In genomic region chr1:162943627-162944026, GRCh38 we compare ENCODE assay signal across 17 cellular contexts.
DNase-seq lines count a peak whose midpoint lies in the region; ATAC-seq and TF ChIP-seq lines count a peak whose summit lies in the region.
"Had no signal": no experiment of that assay in that cellular context is flagged by ENCODE, and none has a peak within 500 bp of the region (broad histone marks: within the 10 kb centered on the region; RNA-seq: fewer than 3 reads in every experiment).

No MANE protein-coding gene starts in this region.

- H3K56ac ChIP-seq in H9 (ENCODE audit: insufficient read length, low read depth, low read length): no peak overlapping the region

- H3K18ac ChIP-seq in H9 (ENCODE audit: insufficient read length, low read depth, low read length): no peak overlapping the region

- H3K79me1 ChIP-seq in H9 (ENCODE audit: insufficient read depth, low read depth, low read length, poor library complexity, severe bottlenecking): no peaks in the 10 kb centered on the region

- DNase-seq in NCI-H1092 treated with DMSO at 0.1 percent for 48 hours (lab: John Stamatoyannopoulos, UW) (peak; percentile 14), NCI-H1092 (lab: John Stamatoyannopoulos, UW) (no peak), NCI-H69 (lab: John Stamatoyannopoulos, UW) (peak; percentile 84), caudate nucleus (lab: John Stamatoyannopoulos, UW) (no peak), osteoblast (ENCODE audit: insufficient read length, low spot score, missing footprints) (no peak), H9 (no peak)
- DNase-seq in activated CD4-positive, alpha-beta T cell treated with anti-CD3 and anti-CD28 coated beads for 1 hour: no peak
- DNase-seq: 8988T; activated naive CD4-positive, alpha-beta T cell treated with anti-CD3 and anti-CD28 coated beads for 36 hours; CD4-positive, CD25-positive, alpha-beta regulatory T cell; endodermal cell; transverse colon had no signal

- no peak overlapping the region for H3K4me3 ChIP-seq in osteoblast (ENCODE audit: insufficient read depth, low read length)
- H3K4me3 ChIP-seq: SJSA1, transverse colon had no signal

- H3K9me3 ChIP-seq in osteoblast (ENCODE audit: low read depth, low read length): no peaks in the 10 kb centered on the region
- no peaks in the 10 kb centered on the region for H3K9me3 ChIP-seq in H9 (ENCODE audit: control insufficient read depth, low read depth, low read length)
- H3K9me3 ChIP-seq: SJSA1, transverse colon had no signal

- no peaks in the 10 kb centered on the region for H3K23me2 ChIP-seq in H9 (ENCODE audit: insufficient read length, low read depth, low read length, poor library complexity, severe bottlenecking)

- H2BK15ac ChIP-seq in H9 (ENCODE audit: low read depth, low read length): no peak overlapping the region

- H2AFZ ChIP-seq in osteoblast (ENCODE audit: low read length) (no peak overlapping the region), H9 (ENCODE audit: low read length) (no peak overlapping the region)

- peak overlapping the region; percentile 14 for H3K4me2 ChIP-seq in osteoblast (ENCODE audit: insufficient read depth, low read length)
- no peak overlapping the region for H3K4me2 ChIP-seq in H9 (ENCODE audit: insufficient read depth, insufficient read length, low read length)

- no peak overlapping the region for H4K91ac ChIP-seq in H9 (ENCODE audit: insufficient read length, low read depth, low read length)

- no peaks in the 10 kb centered on the region for H3K9me3 Mint-ChIP-seq in H9
- H3K9me3 Mint-ChIP-seq: activated naive CD4-positive, alpha-beta T cell treated with anti-CD3 and anti-CD28 coated beads for 36 hours; endodermal cell; neural crest cell had no signal

- H2BK20ac ChIP-seq in H9 (ENCODE audit: low read depth, low read length, poor library complexity, severe bottlenecking): no peak overlapping the region

- TF ChIP-seq CTCF in osteoblast (IDR thresholded peaks at IDR 0.05; ENCODE audit: extremely low read depth, low read depth, low read length): no peak
- no peak for TF ChIP-seq CTCF in H9 (conservative IDR thresholded peaks at IDR 0.05)

- H3K27ac Mint-ChIP-seq in H9: no peak overlapping the region
- H3K27ac Mint-ChIP-seq: activated CD4-positive, alpha-beta T cell treated with anti-CD3 and anti-CD28 coated beads for 36 hours; activated naive CD4-positive, alpha-beta T cell treated with anti-CD3 and anti-CD28 coated beads for 36 hours; CD4-positive, CD25-positive, alpha-beta regulatory T cell; endodermal cell had no signal

- H3K4me1 ChIP-seq in osteoblast (ENCODE audit: insufficient read depth, low read length): peaks cover 8% of the 10 kb centered on the region
- no peaks in the 10 kb centered on the region for H3K4me1 ChIP-seq in H9 (ENCODE audit: insufficient read depth, low read length)
- H3K4me1 ChIP-seq: SJSA1, transverse colon had no signal

- no peaks in the 10 kb centered on the region for H3K36me3 ChIP-seq in osteoblast (ENCODE audit: insufficient read depth, low read length)
- H3K36me3 ChIP-seq: SJSA1, transverse colon had no signal

- H3K27me3 ChIP-seq in osteoblast (ENCODE audit: insufficient read depth, low read length) (no peaks in the 10 kb centered on the region), H9 (ENCODE audit: insufficient read depth, low read length) (no peaks in the 10 kb centered on the region)
- H3K27me3 ChIP-seq: SJSA1 had no signal

- no peak overlapping the region for H3K14ac ChIP-seq in H9 (ENCODE audit: insufficient read depth, low read length)

- H3K4ac ChIP-seq in H9 (ENCODE audit: low read depth, low read length): no peak overlapping the region

- no peak overlapping the region for H3T11ph ChIP-seq in H9 (ENCODE audit: low read length)

- H3K4me3 Mint-ChIP-seq in H9: no peak overlapping the region
- H3K4me3 Mint-ChIP-seq: activated CD4-positive, alpha-beta T cell treated with anti-CD3 and anti-CD28 coated beads for 36 hours; activated naive CD4-positive, alpha-beta T cell treated with anti-CD3 and anti-CD28 coated beads for 36 hours; CD4-positive, CD25-positive, alpha-beta regulatory T cell; endodermal cell; neural crest cell had no signal

- H3K36me3 Mint-ChIP-seq in H9 (ENCODE audit: insufficient read depth in 1 of 3, low read depth in 3 of 3): no peaks in the 10 kb centered on the region
- H3K36me3 Mint-ChIP-seq: CD4-positive, CD25-positive, alpha-beta regulatory T cell had no signal

- no peak overlapping the region for H3K9ac ChIP-seq in H9 (ENCODE audit: extremely low read depth, insufficient read length, low read length)

- no peak for ATAC-seq in GM18861 (IDR thresholded peaks at IDR 0.05; ENCODE audit: unreplicated experiment)
- ATAC-seq: activated CD4-positive, alpha-beta T cell treated with anti-CD3 and anti-CD28 coated beads for 36 hours; sciatic nerve had no signal

- H3K27me3 Mint-ChIP-seq in H9 (ENCODE audit: low read depth): no peaks in the 10 kb centered on the region; the same call in 1 of the 2 replicates

- H4K5ac ChIP-seq in H9 (ENCODE audit: insufficient read length, low read depth, low read length): no peak overlapping the region

- no peak overlapping the region for H3K23ac ChIP-seq in H9 (ENCODE audit: insufficient read length, low read depth, low read length)

- no peaks in the 10 kb centered on the region for H4K20me1 ChIP-seq in osteoblast (ENCODE audit: insufficient read depth, low read length)
- H4K20me1 ChIP-seq in H9 (ENCODE audit: control insufficient read depth, insufficient read depth, insufficient read length): no peaks in the 10 kb centered on the region

- no peak overlapping the region for H2BK12ac ChIP-seq in H9 (ENCODE audit: insufficient read length, low read depth, low read length)

- peaks cover 3 to 4% of the 10 kb centered on the region in 2 experiments; a peak in 3 of 4 replicates for H3K4me1 Mint-ChIP-seq in H9
- H3K4me1 Mint-ChIP-seq: CD4-positive, CD25-positive, alpha-beta regulatory T cell; neural crest cell had no signal

- H2AK5ac ChIP-seq in H9 (ENCODE audit: insufficient read length, low read length): no peak overlapping the region

- no peak overlapping the region for H4K8ac ChIP-seq in H9 (replicated peaks; ENCODE audit: insufficient read length, low read depth, low read length)

- H3K27ac ChIP-seq in caudate nucleus (ENCODE audit: low read depth, low read length): peak overlapping the region; percentile 46
- H3K27ac ChIP-seq in osteoblast (ENCODE audit: low read depth, low read length): no peak overlapping the region
- no peak overlapping the region for H3K27ac ChIP-seq in H9 (ENCODE audit: insufficient read length, low read depth, low read length)
- H3K27ac ChIP-seq: SJSA1, transverse colon had no signal

- no peaks in the 10 kb centered on the region for H3K79me2 ChIP-seq in osteoblast (ENCODE audit: insufficient read depth, low read length)
- H3K79me2 ChIP-seq in H9 (ENCODE audit: insufficient read depth, low read length): no peaks in the 10 kb centered on the region

- H2BK5ac ChIP-seq in H9 (ENCODE audit: insufficient read length, low read length): no peak overlapping the region

- H2BK120ac ChIP-seq in H9 (ENCODE audit: low read depth, low read length, poor library complexity, severe bottlenecking): no peak overlapping the region

Comparison
In these comparisons a context has a peak if more than half of its experiments do, and no peak if none do; other contexts are left out.
1. DNase-seq: peak in NCI-H1092 treated with DMSO at 0.1 percent for 48 hours (single experiment) and NCI-H69 (single experiment); none in NCI-H1092 (single experiment), caudate nucleus (0 of 61), osteoblast (single experiment), activated CD4-positive, alpha-beta T cell treated with anti-CD3 and anti-CD28 coated beads for 1 hour (single experiment) and H9 (single experiment).